Comparison of ENCODE assay signal across 1 cellular context in the genomic region with DNA sequence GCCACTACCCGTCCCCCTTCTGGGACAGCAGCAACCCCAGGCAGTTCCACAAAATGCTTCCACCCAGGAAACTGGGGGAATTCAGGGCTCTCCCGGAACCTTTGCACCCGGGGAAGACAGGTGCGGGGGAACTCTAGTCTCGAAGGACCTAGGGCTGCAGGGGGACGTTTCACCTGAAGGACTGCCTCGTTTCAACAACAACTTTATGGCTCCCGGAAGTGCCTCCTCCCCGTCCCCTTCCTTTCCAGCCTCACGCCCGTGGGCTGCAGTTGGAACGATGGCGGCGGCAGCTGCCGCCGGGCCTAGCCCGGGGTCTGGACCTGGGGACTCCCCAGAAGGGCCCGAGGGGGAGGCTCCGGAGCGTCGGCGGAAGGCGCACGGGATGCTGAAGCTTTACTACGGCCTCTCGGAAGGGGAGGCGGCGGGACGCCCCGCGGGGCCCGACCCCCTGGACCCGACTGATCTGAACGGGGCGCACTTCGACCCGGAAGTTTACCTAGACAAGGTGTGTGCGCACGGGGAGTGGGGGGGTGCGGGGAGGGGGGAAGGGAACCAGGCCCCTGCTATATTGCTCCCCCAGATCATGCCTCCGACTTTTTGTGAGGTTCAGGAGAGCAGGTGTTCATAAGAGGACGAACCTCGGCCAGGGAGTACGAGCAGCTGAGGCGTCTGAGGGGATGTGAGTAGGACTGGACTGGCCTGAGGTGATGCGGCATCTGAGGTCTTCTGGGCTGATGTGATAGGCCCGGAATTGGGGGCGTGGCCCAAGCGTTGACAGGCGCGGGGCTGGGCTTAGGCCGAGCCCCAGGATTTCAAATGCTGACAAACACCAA.
A peak's percentile ranks its signal among the peaks of the same experiment; 100 is the strongest.
TF ChIP-seq lines count a peak whose summit lies in the region.

A gene (plus strand): TSS at position 241 of the 833 bp plus-strand sequence. CDS start 37 bp downstream, at position 278.

TF ChIP-seq in K562, 482 proteins besides CTCF, POLR2A, EP300 and RAD21 (continued from another document and continues in another):
- TF ChIP-seq, protein P1, sequence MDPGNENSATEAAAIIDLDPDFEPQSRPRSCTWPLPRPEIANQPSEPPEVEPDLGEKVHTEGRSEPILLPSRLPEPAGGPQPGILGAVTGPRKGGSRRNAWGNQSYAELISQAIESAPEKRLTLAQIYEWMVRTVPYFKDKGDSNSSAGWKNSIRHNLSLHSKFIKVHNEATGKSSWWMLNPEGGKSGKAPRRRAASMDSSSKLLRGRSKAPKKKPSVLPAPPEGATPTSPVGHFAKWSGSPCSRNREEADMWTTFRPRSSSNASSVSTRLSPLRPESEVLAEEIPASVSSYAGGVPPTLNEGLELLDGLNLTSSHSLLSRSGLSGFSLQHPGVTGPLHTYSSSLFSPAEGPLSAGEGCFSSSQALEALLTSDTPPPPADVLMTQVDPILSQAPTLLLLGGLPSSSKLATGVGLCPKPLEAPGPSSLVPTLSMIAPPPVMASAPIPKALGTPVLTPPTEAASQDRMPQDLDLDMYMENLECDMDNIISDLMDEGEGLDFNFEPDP (CRISPR knock-in tag; IDR thresholded peaks at IDR 0.05), result no peak
- no peak for TF ChIP-seq ZNF347 (CRISPR knock-in tag; IDR thresholded peaks at IDR 0.05; ENCODE audit: low read depth)
- no peak for TF ChIP-seq ZNF584 (CRISPR knock-in tag; IDR thresholded peaks at IDR 0.05; ENCODE audit: low read depth)
- TF ChIP-seq PML (IDR thresholded peaks at IDR 0.05; ENCODE audit: low read length), result no peak; the same call in 1 of the 2 replicates
- TF ChIP-seq, protein P2, sequence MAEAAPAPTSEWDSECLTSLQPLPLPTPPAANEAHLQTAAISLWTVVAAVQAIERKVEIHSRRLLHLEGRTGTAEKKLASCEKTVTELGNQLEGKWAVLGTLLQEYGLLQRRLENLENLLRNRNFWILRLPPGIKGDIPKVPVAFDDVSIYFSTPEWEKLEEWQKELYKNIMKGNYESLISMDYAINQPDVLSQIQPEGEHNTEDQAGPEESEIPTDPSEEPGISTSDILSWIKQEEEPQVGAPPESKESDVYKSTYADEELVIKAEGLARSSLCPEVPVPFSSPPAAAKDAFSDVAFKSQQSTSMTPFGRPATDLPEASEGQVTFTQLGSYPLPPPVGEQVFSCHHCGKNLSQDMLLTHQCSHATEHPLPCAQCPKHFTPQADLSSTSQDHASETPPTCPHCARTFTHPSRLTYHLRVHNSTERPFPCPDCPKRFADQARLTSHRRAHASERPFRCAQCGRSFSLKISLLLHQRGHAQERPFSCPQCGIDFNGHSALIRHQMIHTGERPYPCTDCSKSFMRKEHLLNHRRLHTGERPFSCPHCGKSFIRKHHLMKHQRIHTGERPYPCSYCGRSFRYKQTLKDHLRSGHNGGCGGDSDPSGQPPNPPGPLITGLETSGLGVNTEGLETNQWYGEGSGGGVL (CRISPR knock-in tag; IDR thresholded peaks at IDR 0.05), result no peak
- peak; percentile 10 to 57; a peak in 1 of 4 replicates for TF ChIP-seq ETV6 (IDR thresholded peaks at IDR 0.05; ENCODE audit: borderline replicate concordance in 1 of 2, low read depth in 2 of 2, low read length in 1 of 2)
- no peak for TF ChIP-seq ETV6 (CRISPR knock-in tag; IDR thresholded peaks at IDR 0.05; ENCODE audit: borderline replicate concordance)
- peak; percentile 79 for TF ChIP-seq SMAD4 (CRISPR knock-in tag; conservative IDR thresholded peaks at IDR 0.05)
- no peak for TF ChIP-seq DNMT1 (IDR thresholded peaks at IDR 0.05)
- no peak for TF ChIP-seq KDM1A (IDR thresholded peaks at IDR 0.05)
- TF ChIP-seq, protein P3, sequence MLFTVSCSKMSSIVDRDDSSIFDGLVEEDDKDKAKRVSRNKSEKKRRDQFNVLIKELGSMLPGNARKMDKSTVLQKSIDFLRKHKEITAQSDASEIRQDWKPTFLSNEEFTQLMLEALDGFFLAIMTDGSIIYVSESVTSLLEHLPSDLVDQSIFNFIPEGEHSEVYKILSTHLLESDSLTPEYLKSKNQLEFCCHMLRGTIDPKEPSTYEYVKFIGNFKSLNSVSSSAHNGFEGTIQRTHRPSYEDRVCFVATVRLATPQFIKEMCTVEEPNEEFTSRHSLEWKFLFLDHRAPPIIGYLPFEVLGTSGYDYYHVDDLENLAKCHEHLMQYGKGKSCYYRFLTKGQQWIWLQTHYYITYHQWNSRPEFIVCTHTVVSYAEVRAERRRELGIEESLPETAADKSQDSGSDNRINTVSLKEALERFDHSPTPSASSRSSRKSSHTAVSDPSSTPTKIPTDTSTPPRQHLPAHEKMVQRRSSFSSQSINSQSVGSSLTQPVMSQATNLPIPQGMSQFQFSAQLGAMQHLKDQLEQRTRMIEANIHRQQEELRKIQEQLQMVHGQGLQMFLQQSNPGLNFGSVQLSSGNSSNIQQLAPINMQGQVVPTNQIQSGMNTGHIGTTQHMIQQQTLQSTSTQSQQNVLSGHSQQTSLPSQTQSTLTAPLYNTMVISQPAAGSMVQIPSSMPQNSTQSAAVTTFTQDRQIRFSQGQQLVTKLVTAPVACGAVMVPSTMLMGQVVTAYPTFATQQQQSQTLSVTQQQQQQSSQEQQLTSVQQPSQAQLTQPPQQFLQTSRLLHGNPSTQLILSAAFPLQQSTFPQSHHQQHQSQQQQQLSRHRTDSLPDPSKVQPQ (CRISPR knock-in tag; IDR thresholded peaks at IDR 0.05; ENCODE audit: borderline replicate concordance), result no peak
- TF ChIP-seq XRCC3 (IDR thresholded peaks at IDR 0.05), result no peak
- peak; percentile 44; the same call in 1 of the 2 replicates for TF ChIP-seq POLR2AphosphoS2 (IDR thresholded peaks at IDR 0.05; ENCODE audit: low read length)
- no peak for TF ChIP-seq NFE2L1 (tag; IDR thresholded peaks at IDR 0.05; ENCODE audit: borderline replicate concordance, low read depth)
- TF ChIP-seq, protein P4, sequence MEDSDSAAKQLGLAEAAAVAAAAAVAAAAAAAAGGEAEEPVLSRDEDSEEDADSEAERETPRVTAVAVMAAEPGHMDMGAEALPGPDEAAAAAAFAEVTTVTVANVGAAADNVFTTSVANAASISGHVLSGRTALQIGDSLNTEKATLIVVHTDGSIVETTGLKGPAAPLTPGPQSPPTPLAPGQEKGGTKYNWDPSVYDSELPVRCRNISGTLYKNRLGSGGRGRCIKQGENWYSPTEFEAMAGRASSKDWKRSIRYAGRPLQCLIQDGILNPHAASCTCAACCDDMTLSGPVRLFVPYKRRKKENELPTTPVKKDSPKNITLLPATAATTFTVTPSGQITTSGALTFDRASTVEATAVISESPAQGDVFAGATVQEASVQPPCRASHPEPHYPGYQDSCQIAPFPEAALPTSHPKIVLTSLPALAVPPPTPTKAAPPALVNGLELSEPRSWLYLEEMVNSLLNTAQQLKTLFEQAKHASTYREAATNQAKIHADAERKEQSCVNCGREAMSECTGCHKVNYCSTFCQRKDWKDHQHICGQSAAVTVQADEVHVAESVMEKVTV (CRISPR knock-in tag; IDR thresholded peaks at IDR 0.05), result peak; percentile 43
- TF ChIP-seq, protein P5, sequence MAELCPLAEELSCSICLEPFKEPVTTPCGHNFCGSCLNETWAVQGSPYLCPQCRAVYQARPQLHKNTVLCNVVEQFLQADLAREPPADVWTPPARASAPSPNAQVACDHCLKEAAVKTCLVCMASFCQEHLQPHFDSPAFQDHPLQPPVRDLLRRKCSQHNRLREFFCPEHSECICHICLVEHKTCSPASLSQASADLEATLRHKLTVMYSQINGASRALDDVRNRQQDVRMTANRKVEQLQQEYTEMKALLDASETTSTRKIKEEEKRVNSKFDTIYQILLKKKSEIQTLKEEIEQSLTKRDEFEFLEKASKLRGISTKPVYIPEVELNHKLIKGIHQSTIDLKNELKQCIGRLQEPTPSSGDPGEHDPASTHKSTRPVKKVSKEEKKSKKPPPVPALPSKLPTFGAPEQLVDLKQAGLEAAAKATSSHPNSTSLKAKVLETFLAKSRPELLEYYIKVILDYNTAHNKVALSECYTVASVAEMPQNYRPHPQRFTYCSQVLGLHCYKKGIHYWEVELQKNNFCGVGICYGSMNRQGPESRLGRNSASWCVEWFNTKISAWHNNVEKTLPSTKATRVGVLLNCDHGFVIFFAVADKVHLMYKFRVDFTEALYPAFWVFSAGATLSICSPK (IDR thresholded peaks at IDR 0.05; ENCODE audit: borderline replicate concordance), result no peak
- TF ChIP-seq, protein P6, sequence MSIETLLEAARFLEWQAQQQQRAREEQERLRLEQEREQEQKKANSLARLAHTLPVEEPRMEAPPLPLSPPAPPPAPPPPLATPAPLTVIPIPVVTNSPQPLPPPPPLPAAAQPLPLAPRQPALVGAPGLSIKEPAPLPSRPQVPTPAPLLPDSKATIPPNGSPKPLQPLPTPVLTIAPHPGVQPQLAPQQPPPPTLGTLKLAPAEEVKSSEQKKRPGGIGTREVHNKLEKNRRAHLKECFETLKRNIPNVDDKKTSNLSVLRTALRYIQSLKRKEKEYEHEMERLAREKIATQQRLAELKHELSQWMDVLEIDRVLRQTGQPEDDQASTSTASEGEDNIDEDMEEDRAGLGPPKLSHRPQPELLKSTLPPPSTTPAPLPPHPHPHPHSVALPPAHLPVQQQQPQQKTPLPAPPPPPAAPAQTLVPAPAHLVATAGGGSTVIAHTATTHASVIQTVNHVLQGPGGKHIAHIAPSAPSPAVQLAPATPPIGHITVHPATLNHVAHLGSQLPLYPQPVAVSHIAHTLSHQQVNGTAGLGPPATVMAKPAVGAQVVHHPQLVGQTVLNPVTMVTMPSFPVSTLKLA (conservative IDR thresholded peaks at IDR 0.05), result peak; percentile 81 to 88
- peak; percentile 88 for TF ChIP-seq GTF2F1 (IDR thresholded peaks at IDR 0.05; ENCODE audit: low read depth, low read length)
- TF ChIP-seq DDX20 (tag; IDR thresholded peaks at IDR 0.05; ENCODE audit: low read depth), result no peak
- peak; percentile 48 for TF ChIP-seq JUN (IDR thresholded peaks at IDR 0.05; ENCODE audit: borderline replicate concordance, low read depth, low read length)
- no peak for TF ChIP-seq JUN (CRISPR knock-in tag; IDR thresholded peaks at IDR 0.05; ENCODE audit: borderline replicate concordance)
- TF ChIP-seq ZNF699 (CRISPR knock-in tag; IDR thresholded peaks at IDR 0.05; ENCODE audit: insufficient replicate concordance), result no peak
- no peak for TF ChIP-seq SRSF7 (optimal IDR thresholded peaks at IDR 0.05; ENCODE audit: low read depth, low read length)
- no peak for TF ChIP-seq ILK (tag; IDR thresholded peaks at IDR 0.05; ENCODE audit: borderline replicate concordance, low read depth)
- TF ChIP-seq, protein P7, sequence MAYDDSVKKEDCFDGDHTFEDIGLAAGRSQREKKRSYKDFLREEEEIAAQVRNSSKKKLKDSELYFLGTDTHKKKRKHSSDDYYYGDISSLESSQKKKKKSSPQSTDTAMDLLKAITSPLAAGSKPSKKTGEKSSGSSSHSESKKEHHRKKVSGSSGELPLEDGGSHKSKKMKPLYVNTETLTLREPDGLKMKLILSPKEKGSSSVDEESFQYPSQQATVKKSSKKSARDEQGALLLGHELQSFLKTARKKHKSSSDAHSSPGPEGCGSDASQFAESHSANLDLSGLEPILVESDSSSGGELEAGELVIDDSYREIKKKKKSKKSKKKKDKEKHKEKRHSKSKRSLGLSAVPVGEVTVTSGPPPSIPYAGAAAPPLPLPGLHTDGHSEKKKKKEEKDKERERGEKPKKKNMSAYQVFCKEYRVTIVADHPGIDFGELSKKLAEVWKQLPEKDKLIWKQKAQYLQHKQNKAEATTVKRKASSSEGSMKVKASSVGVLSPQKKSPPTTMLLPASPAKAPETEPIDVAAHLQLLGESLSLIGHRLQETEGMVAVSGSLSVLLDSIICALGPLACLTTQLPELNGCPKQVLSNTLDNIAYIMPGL (CRISPR knock-in tag; IDR thresholded peaks at IDR 0.05), result no peak
- 0 out of 2 replicates have a peak, but pooled peaks have one; percentile 26 for TF ChIP-seq ZBTB1 (CRISPR knock-in tag; IDR thresholded peaks at IDR 0.05; ENCODE audit: borderline replicate concordance, low read depth)
- no peak for TF ChIP-seq ZNF561 (CRISPR knock-in tag; conservative IDR thresholded peaks at IDR 0.05)
- no peak for TF ChIP-seq ZNF124 (CRISPR knock-in tag; IDR thresholded peaks at IDR 0.05)
- peak; percentile 49 for TF ChIP-seq ETS2 (tag; IDR thresholded peaks at IDR 0.05; ENCODE audit: borderline replicate concordance, poor library complexity, severe bottlenecking)
- TF ChIP-seq HLTF (IDR thresholded peaks at IDR 0.05), result peak; percentile 79; the same call in 1 of the 2 replicates
- TF ChIP-seq ZNF212 (CRISPR knock-in tag; IDR thresholded peaks at IDR 0.05), result no peak
- TF ChIP-seq CXXC5 (CRISPR knock-in tag; IDR thresholded peaks at IDR 0.05), result peak; percentile 88
- TF ChIP-seq FOXK2 (conservative IDR thresholded peaks at IDR 0.05 in 1 of 2, IDR thresholded peaks at IDR 0.05 in 1 of 2; ENCODE audit: low read depth in 2 of 2), result peak; percentile 84 to 87
- peak; percentile 93 for TF ChIP-seq POLR2B (IDR thresholded peaks at IDR 0.05; ENCODE audit: low read depth, partially characterized antibody)
- TF ChIP-seq CHD1 (IDR thresholded peaks at IDR 0.05; ENCODE audit: low read length), result no peak
- peak; percentile 81; the same call in 1 of the 2 replicates for TF ChIP-seq PHF8 (IDR thresholded peaks at IDR 0.05; ENCODE audit: borderline replicate concordance, low read length)
- no peak for TF ChIP-seq SMARCB1 (IDR thresholded peaks at IDR 0.05; ENCODE audit: insufficient read length, low read depth)
- TF ChIP-seq, protein P8, sequence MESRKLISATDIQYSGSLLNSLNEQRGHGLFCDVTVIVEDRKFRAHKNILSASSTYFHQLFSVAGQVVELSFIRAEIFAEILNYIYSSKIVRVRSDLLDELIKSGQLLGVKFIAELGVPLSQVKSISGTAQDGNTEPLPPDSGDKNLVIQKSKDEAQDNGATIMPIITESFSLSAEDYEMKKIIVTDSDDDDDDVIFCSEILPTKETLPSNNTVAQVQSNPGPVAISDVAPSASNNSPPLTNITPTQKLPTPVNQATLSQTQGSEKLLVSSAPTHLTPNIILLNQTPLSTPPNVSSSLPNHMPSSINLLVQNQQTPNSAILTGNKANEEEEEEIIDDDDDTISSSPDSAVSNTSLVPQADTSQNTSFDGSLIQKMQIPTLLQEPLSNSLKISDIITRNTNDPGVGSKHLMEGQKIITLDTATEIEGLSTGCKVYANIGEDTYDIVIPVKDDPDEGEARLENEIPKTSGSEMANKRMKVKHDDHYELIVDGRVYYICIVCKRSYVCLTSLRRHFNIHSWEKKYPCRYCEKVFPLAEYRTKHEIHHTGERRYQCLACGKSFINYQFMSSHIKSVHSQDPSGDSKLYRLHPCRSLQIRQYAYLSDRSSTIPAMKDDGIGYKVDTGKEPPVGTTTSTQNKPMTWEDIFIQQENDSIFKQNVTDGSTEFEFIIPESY (CRISPR knock-in tag; IDR thresholded peaks at IDR 0.05), result no peak
- TF ChIP-seq RCOR1 (IDR thresholded peaks at IDR 0.05; ENCODE audit: borderline replicate concordance in 1 of 2, low read depth in 2 of 2, low read length in 2 of 2), result peak in 1 of 2 experiments; percentile 85; a peak in 2 of 4 replicates
- TF ChIP-seq MCM3 (IDR thresholded peaks at IDR 0.05), result no peak
- no peak for TF ChIP-seq SIRT6 (IDR thresholded peaks at IDR 0.05; ENCODE audit: low read depth, low read length)
- 0 out of 2 replicates have a peak, but pooled peaks have one; percentile 53 for TF ChIP-seq MEF2D (tag; conservative IDR thresholded peaks at IDR 0.05; ENCODE audit: low read depth)
